Comparison of ENCODE assay signal across 19 cellular contexts in the genomic region with DNA sequence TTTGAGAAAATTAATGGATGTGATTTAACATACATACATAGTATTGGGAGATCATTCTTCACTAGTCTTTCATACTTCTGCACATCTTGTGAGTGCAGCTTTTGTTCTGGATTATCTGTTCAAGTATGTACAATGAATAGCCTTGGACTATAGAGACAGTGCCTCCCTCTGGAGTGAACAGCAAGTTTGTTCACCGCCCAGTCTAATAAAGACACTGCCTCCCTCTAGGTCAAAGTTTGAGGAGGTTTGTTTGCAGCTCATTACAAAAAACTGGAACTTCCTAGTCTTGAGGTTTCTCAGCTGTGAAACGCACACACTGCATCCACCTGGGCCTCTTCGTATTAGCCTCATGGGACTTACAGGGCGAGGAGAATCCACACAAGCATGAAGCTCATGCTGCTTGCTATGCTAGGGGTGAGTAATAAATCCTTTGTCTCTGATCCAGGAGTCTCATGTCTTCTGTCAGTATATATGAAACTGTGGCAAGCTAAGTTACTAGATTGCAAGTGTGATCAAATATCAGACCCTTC.
"Had no signal": no experiment of that assay in that cellular context is flagged by ENCODE, and none has a peak within 500 bp of the region (broad histone marks: within the 10 kb centered on the region; RNA-seq: fewer than 3 reads in every experiment).

No MANE protein-coding gene starts in this region.

- DNase-seq: activated B cell treated with CpG ODN at 0.5 μM for 24 hours; activated CD4-positive, alpha-beta memory T cell treated with anti-CD3 and anti-CD28 coated beads for 36 hours; activated CD4-positive, alpha-beta T cell treated with anti-CD3 and anti-CD28 coated beads for 4 hours; activated CD8-positive, alpha-beta memory T cell treated with anti-CD3 and anti-CD28 coated beads, Interleukin-2, amount 10 ng/mL, durations not matched to agents 7 days and 5 days; effector CD8-positive, alpha-beta T cell; immature natural killer cell; kidney glomerular epithelial cell; left ventricle myocardium superior; ovary; psoas muscle; right cardiac atrium; stomach; trophoblast cell had no signal

- FAIRE-seq: endothelial cell of umbilical vein had no signal

- H3K4me1 Mint-ChIP-seq: activated CD8-positive, alpha-beta memory T cell treated with anti-CD3 and anti-CD28 coated beads, Interleukin-2, amount 10 ng/mL, durations not matched to agents 7 days and 5 days; immature natural killer cell had no signal

- H3K36me3 ChIP-seq: cardiac muscle cell, esophagus muscularis mucosa, ovary, stomach had no signal

- H3K36me3 Mint-ChIP-seq: activated CD4-positive, alpha-beta memory T cell treated with anti-CD3 and anti-CD28 coated beads for 36 hours; activated CD8-positive, alpha-beta memory T cell treated with anti-CD3 and anti-CD28 coated beads, Interleukin-2, amount 10 ng/mL, durations not matched to agents 7 days and 5 days; activated naive CD8-positive, alpha-beta T cell; immature natural killer cell had no signal

- H3K4me3 Mint-ChIP-seq: activated B cell treated with CpG ODN at 0.5 μM for 24 hours; activated CD4-positive, alpha-beta memory T cell treated with anti-CD3 and anti-CD28 coated beads for 36 hours; activated CD8-positive, alpha-beta memory T cell treated with anti-CD3 and anti-CD28 coated beads, Interleukin-2, amount 10 ng/mL, durations not matched to agents 7 days and 5 days; activated naive CD8-positive, alpha-beta T cell; dendritic cell treated with granulocyte-macrophage colony-stimulating factor and Interleukin-4, amounts not matched to agents 40 ng/mL and 50 ng/mL, for 4 days; immature natural killer cell had no signal

- H3K4me3 ChIP-seq: cardiac muscle cell, esophagus muscularis mucosa, ovary, psoas muscle, skin epidermis, stomach had no signal

- H3K4me1 ChIP-seq: psoas muscle had no signal

- H3K27me3 Mint-ChIP-seq: activated naive CD8-positive, alpha-beta T cell had no signal

- ATAC-seq: activated CD8-positive, alpha-beta memory T cell treated with anti-CD3 and anti-CD28 coated beads, Interleukin-2, amount 10 ng/mL, durations not matched to agents 7 days and 5 days; left ventricle myocardium superior; psoas muscle; right cardiac atrium had no signal

- H3K27ac Mint-ChIP-seq: activated B cell treated with CpG ODN at 0.5 μM for 24 hours; activated CD4-positive, alpha-beta memory T cell treated with anti-CD3 and anti-CD28 coated beads for 36 hours; activated CD8-positive, alpha-beta memory T cell treated with anti-CD3 and anti-CD28 coated beads, Interleukin-2, amount 10 ng/mL, durations not matched to agents 7 days and 5 days; activated naive CD8-positive, alpha-beta T cell; dendritic cell treated with granulocyte-macrophage colony-stimulating factor and Interleukin-4, amounts not matched to agents 40 ng/mL and 50 ng/mL, for 4 days; immature natural killer cell had no signal

- H3K9me3 Mint-ChIP-seq: activated B cell treated with CpG ODN at 0.5 μM for 24 hours; activated CD4-positive, alpha-beta memory T cell treated with anti-CD3 and anti-CD28 coated beads for 36 hours; dendritic cell treated with granulocyte-macrophage colony-stimulating factor and Interleukin-4, amounts not matched to agents 40 ng/mL and 50 ng/mL, for 4 days had no signal

- H3K27me3 ChIP-seq: cardiac muscle cell, esophagus muscularis mucosa, ovary, stomach had no signal

- H3K27ac ChIP-seq: cardiac muscle cell, esophagus muscularis mucosa, ovary, psoas muscle, skin epidermis, stomach had no signal

- H3K9me3 ChIP-seq: esophagus muscularis mucosa, ovary, psoas muscle, stomach had no signal
